ENCODE assay signal across 22 cellular contexts in genomic region chr1:183237046-183237445, GRCh38. TPM values are rescaled to one million over a fixed set of nuclear protein-coding genes. Genes with fewer than 3 reads are reported as not detected.
"Had no signal": no experiment of that assay in that cellular context is flagged by ENCODE, and none has a peak within 500 bp of the region (broad histone marks: within the 10 kb centered on the region; RNA-seq: fewer than 3 reads in every experiment).

No MANE protein-coding gene starts in this region.

- H3K27me3 ChIP-seq: esophagus muscularis mucosa, right atrium auricular region, suprapubic skin, upper lobe of right lung had no signal

- H3K9me3 Mint-ChIP-seq: activated naive CD8-positive, alpha-beta T cell treated with anti-CD3 and anti-CD28 coated beads for 36 hours; stimulated activated naive CD8-positive, alpha-beta T cell treated with anti-CD3 and anti-CD28 coated beads, Interleukin-15, Interleukin-2, amounts not matched to agents 100 ng/mL and 50 ng/mL, for 24 hours; T-helper 2 cell treated with Interferon-gamma antibody and Interleukin-4, amounts not matched to agents 5 μg/mL and 100 μg/mL, for 36 hours; WTC11 had no signal

- H3K4me3 ChIP-seq: esophagus muscularis mucosa, lung, prostate gland, right atrium auricular region, skin epidermis, suprapubic skin, upper lobe of right lung had no signal

- H3K36me3 Mint-ChIP-seq: activated naive CD8-positive, alpha-beta T cell treated with anti-CD3 and anti-CD28 coated beads for 36 hours; WTC11 had no signal

- H3K4me1 Mint-ChIP-seq: activated CD4-positive, alpha-beta T cell treated with anti-CD3 and anti-CD28 coated beads for 36 hours; activated naive CD8-positive, alpha-beta T cell treated with anti-CD3 and anti-CD28 coated beads for 36 hours had no signal

- H3K36me3 ChIP-seq: prostate gland, right atrium auricular region, upper lobe of right lung had no signal

- H3K27ac Mint-ChIP-seq: activated CD4-positive, alpha-beta T cell treated with anti-CD3 and anti-CD28 coated beads for 36 hours; activated naive CD8-positive, alpha-beta T cell treated with anti-CD3 and anti-CD28 coated beads for 36 hours; stimulated activated naive CD8-positive, alpha-beta T cell treated with anti-CD3 and anti-CD28 coated beads, Interleukin-15, Interleukin-2, amounts not matched to agents 100 ng/mL and 50 ng/mL, for 24 hours; T-helper 2 cell treated with Interferon-gamma antibody and Interleukin-4, amounts not matched to agents 5 μg/mL and 100 μg/mL, for 36 hours; WTC11 had no signal

- DNase-seq: activated CD4-positive, alpha-beta T cell treated with anti-CD3 and anti-CD28 coated beads for 36 hours; activated CD4-positive, alpha-beta T cell treated with anti-CD3 and anti-CD28 coated beads, Interleukin-2, amount 50 U/mL, for 48 hours; activated naive CD8-positive, alpha-beta T cell treated with anti-CD3 and anti-CD28 coated beads for 36 hours; activated T-cell treated with anti-CD3 and anti-CD28 coated beads for 4 hours; anterior cingulate cortex; cortex of kidney; effector CD4-positive, alpha-beta T cell; foreskin fibroblast; hippocampal formation; upper lobe of right lung had no signal

- H3K4me3 Mint-ChIP-seq: activated CD4-positive, alpha-beta T cell treated with anti-CD3 and anti-CD28 coated beads for 36 hours; activated naive CD8-positive, alpha-beta T cell treated with anti-CD3 and anti-CD28 coated beads for 36 hours; neural crest cell; stimulated activated naive CD8-positive, alpha-beta T cell treated with anti-CD3 and anti-CD28 coated beads, Interleukin-15, Interleukin-2, amounts not matched to agents 100 ng/mL and 50 ng/mL, for 24 hours; T-helper 2 cell treated with Interferon-gamma antibody and Interleukin-4, amounts not matched to agents 5 μg/mL and 100 μg/mL, for 36 hours; WTC11 had no signal

- H3K27me3 Mint-ChIP-seq: stimulated activated naive CD8-positive, alpha-beta T cell treated with anti-CD3 and anti-CD28 coated beads, Interleukin-15, Interleukin-2, amounts not matched to agents 100 ng/mL and 50 ng/mL, for 24 hours had no signal

- FAIRE-seq: islet of Langerhans, TTC549 had no signal

- H3K27ac ChIP-seq: esophagus muscularis mucosa, prostate gland, suprapubic skin, upper lobe of right lung had no signal

- H3K9me3 ChIP-seq: esophagus muscularis mucosa, prostate gland, right atrium auricular region, suprapubic skin, upper lobe of right lung had no signal

RNA-seq across cellular contexts. Expression of gene LAMC2, which starts 51.0 kb away (rescaled TPM):
- total RNA-seq: activated naive CD8-positive, alpha-beta T cell treated with anti-CD3 and anti-CD28 coated beads for 36 hours; neural crest cell had no signal
